In the genomic region with DNA sequence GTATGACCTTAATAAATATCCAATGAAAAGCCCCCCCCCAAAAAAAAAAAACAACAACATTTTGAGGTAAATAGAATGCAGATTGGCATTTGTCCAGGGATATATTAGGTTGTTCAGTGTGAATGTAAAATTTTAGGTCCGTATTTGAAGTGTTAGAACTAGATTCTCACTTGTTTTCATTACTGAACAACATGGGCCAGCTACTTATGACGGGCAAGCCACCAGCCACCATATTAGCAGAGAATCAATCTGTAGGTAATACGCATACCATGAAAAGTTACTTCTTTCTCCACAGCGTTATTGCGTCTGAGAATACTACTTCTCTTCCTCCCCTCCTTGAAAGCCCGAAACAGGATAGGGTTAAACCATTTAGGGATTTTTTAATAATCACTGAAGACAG, we compare ENCODE assay signal across 12 cellular contexts. TPM values are rescaled to one million over a fixed set of nuclear protein-coding genes. Genes with fewer than 3 reads are reported as not detected.
A peak's percentile ranks its signal among the peaks of the same experiment; 100 is the strongest.
DNase-seq lines count a peak whose midpoint lies in the region; ATAC-seq and TF ChIP-seq lines count a peak whose summit lies in the region.
"Had no signal": no experiment of that assay in that cellular context is flagged by ENCODE, and none has a peak within 500 bp of the region (broad histone marks: within the 10 kb centered on the region; RNA-seq: fewer than 3 reads in every experiment).

No MANE protein-coding gene starts in this region.

- TF ChIP-seq CTCF in HEK293 (tag by site-specific recombination; IDR thresholded peaks at IDR 0.05) (no peak), breast epithelium (IDR thresholded peaks at IDR 0.05) (no peak)

- POLR2A ChIA-PET in HEK293 (lab: Yijun Ruan, JAX) = interaction anchor here (0.6 to 1.3 kb wide), 4 partner anchors 13 to 1979 kb away, joined by 3 to 4 read pairs (median 3); no protein-coding TSS in a partner anchor

- intact Hi-C loops in breast epithelium (cut with DNase I; ENCODE audit: low total_unique reads) = no loop called here

- H3K4me3 ChIP-seq in HEK293 (ENCODE audit: low read depth, low read length) = peak overlapping the region; percentile 94
- H3K4me3 ChIP-seq in breast epithelium = peak overlapping the region; percentile 62 to 80 (median 66)
- H3K4me3 ChIP-seq in skin epidermis = peak overlapping the region in 6 of 7 experiments; percentile 58 to 72 (median 64)

- H3K27ac ChIP-seq in HEK293 (ENCODE audit: extremely low read depth, low read depth, low read length) (no peak overlapping the region), breast epithelium (peak overlapping the region in 1 of 2 donors; percentile 33), skin epidermis (no peak overlapping the region)

- H3K36me3 ChIP-seq in HEK293 (ENCODE audit: control insufficient read depth in 2 of 2, insufficient read depth in 1 of 2, low read length in 2 of 2) (no peaks in the 10 kb centered on the region), breast epithelium (no peaks in the 10 kb centered on the region)

- H3K4me1 ChIP-seq in HEK293 (ENCODE audit: control insufficient read depth, insufficient read depth, low read length) = peaks cover 19% of the 10 kb centered on the region
- no peaks in the 10 kb centered on the region for H3K4me1 ChIP-seq in breast epithelium

- DNase-seq in breast epithelium (ENCODE audit: low spot score in 2 of 2) = no peak
- DNase-seq in left kidney (ENCODE audit: low read depth, low spot score) = peak; percentile 21
- DNase-seq in stimulated activated CD4-positive, alpha-beta T cell treated with anti-CD3 and anti-CD28 coated beads, Interleukin-15, amount 100 ng/mL, for 24 hours = no peak
- no peak for DNase-seq in ecto neural progenitor cell (ENCODE audit: low spot score)
- DNase-seq in H4 (ENCODE audit: low spot score) = no peak
- DNase-seq: amniotic stem cell, Calu3, T-helper 17 cell had no signal

- CTCF ChIA-PET in HEK293 (lab: Yijun Ruan, JAX) = interaction anchor here (0.6 to 0.7 kb wide), 4 partner anchors 19 to 659 kb away, joined by 3 to 4 read pairs (median 4); no protein-coding TSS in a partner anchor

- no peak for ATAC-seq in HG02884 (IDR thresholded peaks at IDR 0.05; ENCODE audit: unreplicated experiment)
- ATAC-seq: T-helper 17 cell had no signal

- no peak for TF ChIP-seq POLR2A in breast epithelium (IDR thresholded peaks at IDR 0.05)

- H3K9me3 ChIP-seq in HEK293 (ENCODE audit: control insufficient read depth, insufficient read depth, low read depth, low read length) (no peaks in the 10 kb centered on the region), breast epithelium (no peaks in the 10 kb centered on the region)

- H3K27me3 ChIP-seq in breast epithelium = peaks cover 0 to 41% of the 10 kb centered on the region in 2 donors

TF ChIP-seq in HEK293, 187 proteins besides CTCF, POLR2A, EP300 and RAD21:
- TF ChIP-seq, protein P1, sequence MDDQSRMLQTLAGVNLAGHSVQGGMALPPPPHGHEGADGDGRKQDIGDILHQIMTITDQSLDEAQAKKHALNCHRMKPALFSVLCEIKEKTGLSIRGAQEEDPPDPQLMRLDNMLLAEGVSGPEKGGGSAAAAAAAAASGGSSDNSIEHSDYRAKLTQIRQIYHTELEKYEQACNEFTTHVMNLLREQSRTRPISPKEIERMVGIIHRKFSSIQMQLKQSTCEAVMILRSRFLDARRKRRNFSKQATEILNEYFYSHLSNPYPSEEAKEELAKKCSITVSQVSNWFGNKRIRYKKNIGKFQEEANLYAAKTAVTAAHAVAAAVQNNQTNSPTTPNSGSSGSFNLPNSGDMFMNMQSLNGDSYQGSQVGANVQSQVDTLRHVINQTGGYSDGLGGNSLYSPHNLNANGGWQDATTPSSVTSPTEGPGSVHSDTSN (CRISPR knock-in tag; IDR thresholded peaks at IDR 0.05) = no peak
- no peak for TF ChIP-seq ZNF621 (tag by site-specific recombination; IDR thresholded peaks at IDR 0.05)
- TF ChIP-seq ZFHX2 (tag by site-specific recombination; conservative IDR thresholded peaks at IDR 0.05) = no peak
- no peak for TF ChIP-seq ZNF311 (tag by site-specific recombination; IDR thresholded peaks at IDR 0.05; ENCODE audit: borderline replicate concordance)
- TF ChIP-seq, protein P2, sequence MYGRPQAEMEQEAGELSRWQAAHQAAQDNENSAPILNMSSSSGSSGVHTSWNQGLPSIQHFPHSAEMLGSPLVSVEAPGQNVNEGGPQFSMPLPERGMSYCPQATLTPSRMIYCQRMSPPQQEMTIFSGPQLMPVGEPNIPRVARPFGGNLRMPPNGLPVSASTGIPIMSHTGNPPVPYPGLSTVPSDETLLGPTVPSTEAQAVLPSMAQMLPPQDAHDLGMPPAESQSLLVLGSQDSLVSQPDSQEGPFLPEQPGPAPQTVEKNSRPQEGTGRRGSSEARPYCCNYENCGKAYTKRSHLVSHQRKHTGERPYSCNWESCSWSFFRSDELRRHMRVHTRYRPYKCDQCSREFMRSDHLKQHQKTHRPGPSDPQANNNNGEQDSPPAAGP (tag by site-specific recombination; IDR thresholded peaks at IDR 0.05) = no peak
- TF ChIP-seq ZNF560 (tag by site-specific recombination; IDR thresholded peaks at IDR 0.05; ENCODE audit: borderline replicate concordance) = no peak
- no peak for TF ChIP-seq ZNF394 (tag by site-specific recombination; IDR thresholded peaks at IDR 0.05; ENCODE audit: borderline replicate concordance)
- TF ChIP-seq KLF9 (tag by site-specific recombination; IDR thresholded peaks at IDR 0.05; ENCODE audit: low read depth) = no peak

RNA-seq across cellular contexts. Expression of gene FLRT2, which starts 5.4 kb away (rescaled TPM):
- 10 to 100 TPM in 2 of 3 donors, 1 to 10 TPM in 1; 5.2 to 12.6 (median 10.5) TPM for total RNA-seq in breast epithelium
- 9.8 and 13.7 TPM in 2 replicates for total RNA-seq in H4 (2014; rRNA removed; shearing (Covaris generic))
- total RNA-seq: activated CD8-positive, alpha-beta memory T cell treated with anti-CD3 and anti-CD28 coated beads for 36 hours; Calu3; T-helper 17 cell had no signal
